29 cellular contexts compared by ENCODE assay signal in genomic region chr1:245700631-245701030, GRCh38.
"Had no signal": no experiment of that assay in that cellular context is flagged by ENCODE, and none has a peak within 500 bp of the region (broad histone marks: within the 10 kb centered on the region; RNA-seq: fewer than 3 reads in every experiment).

No MANE protein-coding gene starts in this region.

- H3K9me3 ChIP-seq: SJCRH30 had no signal

- H3K4me2 ChIP-seq: PC-9 had no signal

- ATAC-seq: Panc1, Right ventricle myocardium inferior had no signal

- H3K4me3 ChIP-seq: PC-9, SJCRH30, SK-N-MC had no signal

- H2AFZ ChIP-seq: PC-9 had no signal

- DNase-seq: KG1, MM.1S, MV-4-11, NCI-H1092, NCI-H1105, NCI-H1417 treated with DMSO at 0.1 percent for 48 hours, NCI-H1436 treated with DMSO at 0.1 percent for 48 hours, NCI-H1694 treated with DMSO at 0.1 percent for 48 hours, NCI-H187 treated with DMSO at 0.1 percent for 48 hours, NCI-H2029, NCI-H2081, NCI-H2171 treated with DMSO at 0.1 percent for 48 hours, NCI-H2227 treated with DMSO at 0.1 percent for 48 hours, NCI-H345, NCI-H446, NCI-H510A treated with DMSO at 0.1 percent for 48 hours, NCI-H524 treated with DMSO at 0.1 percent for 48 hours, NCI-H69, NCI-H748 treated with DMSO at 0.1 percent for 48 hours, NCI-H82, PC-9, SHP77, SIG-M5, SJCRH30, SW 1271 had no signal

- H3K4me1 ChIP-seq: SJCRH30 had no signal

- H3K36me3 ChIP-seq: SJCRH30 had no signal

- H3K27me3 ChIP-seq: SJCRH30 had no signal

- H3K27ac ChIP-seq: PC-9, RWPE1, SJCRH30, SK-N-MC had no signal
